ENCODE assay signal across 8 cellular contexts in the genomic region with DNA sequence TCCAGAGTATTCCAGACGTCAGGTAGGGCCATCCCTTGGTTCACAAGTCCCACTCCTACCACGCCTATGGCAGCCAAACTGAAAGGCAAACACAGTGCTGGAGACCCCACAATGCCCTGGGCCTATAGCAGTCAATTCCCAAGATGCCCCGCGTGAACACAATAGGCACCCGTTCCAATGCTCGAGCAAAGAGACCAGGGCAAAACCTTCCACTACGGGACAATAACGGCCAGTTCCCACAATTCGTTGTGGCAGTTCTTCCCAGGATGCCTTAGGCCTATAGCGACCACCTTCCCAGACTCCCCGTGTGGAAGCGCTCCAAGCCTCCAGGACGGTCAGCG. TPM values are rescaled to one million over a fixed set of nuclear protein-coding genes. Genes with fewer than 3 reads are reported as not detected.
DNase-seq lines count a peak whose midpoint lies in the region; ATAC-seq and TF ChIP-seq lines count a peak whose summit lies in the region.

No MANE protein-coding gene starts in this region.

- H3K9me3 Mint-ChIP-seq in T-helper 1 cell treated with Interleukin-12 subunit alpha and Interleukin-12 subunit beta and Interleukin-4 antibody, amounts not matched to agents 30 μg/mL and 1 μg/mL, for 36 hours, result no peaks in the 10 kb centered on the region

- peak overlapping the region; percentile 97 for H3K4me2 ChIP-seq in MM.1S (ENCODE audit: low read depth, low read length)
- H3K4me2 ChIP-seq in mesendoderm (ENCODE audit: low read length), result peak overlapping the region; percentile 28

- peak overlapping the region; percentile 77 for H3K56ac ChIP-seq in mesendoderm (ENCODE audit: low read length)

- peak overlapping the region; percentile 77 for H3K18ac ChIP-seq in mesendoderm (ENCODE audit: low read length)

- peak; percentile 19 for ATAC-seq in GM21825 (IDR thresholded peaks at IDR 0.05; ENCODE audit: unreplicated experiment)

- H3F3A ChIP-seq in MM.1S (ENCODE audit: insufficient read depth, low read length), result peaks cover 17% of the 10 kb centered on the region; the same call in 1 of the 2 replicates

- no peaks in the 10 kb centered on the region for H4K20me1 ChIP-seq in MM.1S (ENCODE audit: insufficient read depth, low read length)

- no peak overlapping the region for H2BK5ac ChIP-seq in mesendoderm (ENCODE audit: low read length)

- POLR2A ChIA-PET in GM10248 (lab: Yijun Ruan, JAX), result no interaction called here

- H3K4me1 Mint-ChIP-seq in T-helper 1 cell treated with Interleukin-12 subunit alpha and Interleukin-12 subunit beta and Interleukin-4 antibody, amounts not matched to agents 30 μg/mL and 1 μg/mL, for 36 hours (ENCODE audit: low read depth), result peaks cover 14% of the 10 kb centered on the region

- H2BK15ac ChIP-seq in mesendoderm (replicated peaks; ENCODE audit: low read depth), result no peak overlapping the region

- H3K4me3 ChIP-seq in MM.1S (ENCODE audit: low read length) (peak overlapping the region; percentile 85), mesendoderm (ENCODE audit: low read length) (peak overlapping the region; percentile 18)

- no peak overlapping the region for H2AK5ac ChIP-seq in mesendoderm (ENCODE audit: low read length)

- H3K27ac Mint-ChIP-seq in T-helper 1 cell treated with Interleukin-12 subunit alpha and Interleukin-12 subunit beta and Interleukin-4 antibody, amounts not matched to agents 30 μg/mL and 1 μg/mL, for 36 hours, result peak overlapping the region; percentile 90

- H3K27ac ChIP-seq in MM.1S (ENCODE audit: low read length) (peak overlapping the region; percentile 93), mesendoderm (ENCODE audit: low read depth, low read length) (peak overlapping the region; percentile 85), substantia nigra (ENCODE audit: low read depth, low read length, poor library complexity, severe bottlenecking) (peak overlapping the region; percentile 88)

- H2BK120ac ChIP-seq in mesendoderm (ENCODE audit: low read depth, low read length), result no peak overlapping the region

- WGBS in mesendoderm (ENCODE audit: extremely low coverage, insufficient coverage, low lambda C conversion rate), result no CpG with 5 or more reads among the region's 14 CpGs

- H3K79me2 ChIP-seq in MM.1S (ENCODE audit: low read length), result peaks cover 42% of the 10 kb centered on the region
- H3K79me2 ChIP-seq in mesendoderm (ENCODE audit: control insufficient read depth, insufficient read depth, low read length), result no peaks in the 10 kb centered on the region

- no peaks in the 10 kb centered on the region for H3K36me3 Mint-ChIP-seq in T-helper 1 cell treated with Interleukin-12 subunit alpha and Interleukin-12 subunit beta and Interleukin-4 antibody, amounts not matched to agents 30 μg/mL and 1 μg/mL, for 36 hours (ENCODE audit: low read depth)

- H3K23ac ChIP-seq in mesendoderm (ENCODE audit: low read length), result no peak overlapping the region

- no peak for TF ChIP-seq CTCF in GM10248 (IDR thresholded peaks at IDR 0.05; ENCODE audit: control extremely low read depth, extremely low read depth, low read depth, missing control alignments)
- TF ChIP-seq CTCF in MM.1S (IDR thresholded peaks at IDR 0.05; ENCODE audit: low read length), result no peak

- peaks cover 1% of the 10 kb centered on the region for H3K79me1 ChIP-seq in mesendoderm (ENCODE audit: low read length)

- peak overlapping the region; percentile 95 for H3K4me3 Mint-ChIP-seq in T-helper 1 cell treated with Interleukin-12 subunit alpha and Interleukin-12 subunit beta and Interleukin-4 antibody, amounts not matched to agents 30 μg/mL and 1 μg/mL, for 36 hours

- no peaks in the 10 kb centered on the region for H3K27me3 Mint-ChIP-seq in T-helper 1 cell treated with Interleukin-12 subunit alpha and Interleukin-12 subunit beta and Interleukin-4 antibody, amounts not matched to agents 30 μg/mL and 1 μg/mL, for 36 hours (ENCODE audit: low read depth)

- CTCF ChIA-PET in GM10248 (lab: Yijun Ruan, JAX), result interaction anchor here (0.7 to 2.1 kb wide), 2 partner anchors 34 to 64 kb away, joined by 3 to 4 read pairs; no protein-coding TSS in a partner anchor

- H3K4me1 ChIP-seq in MM.1S (ENCODE audit: low read length), result peaks cover 7% of the 10 kb centered on the region; the same call in 1 of the 2 replicates
- no peaks in the 10 kb centered on the region for H3K4me1 ChIP-seq in mesendoderm (ENCODE audit: control insufficient read depth, low read depth, low read length)

- no peak overlapping the region for H4K8ac ChIP-seq in mesendoderm (ENCODE audit: low read depth, low read length)

- H3K4ac ChIP-seq in mesendoderm (ENCODE audit: low read depth, low read length), result no peak overlapping the region

- H3K9ac ChIP-seq in MM.1S (ENCODE audit: low read length) (peak overlapping the region; percentile 95), mesendoderm (ENCODE audit: low read length) (peak overlapping the region; percentile 71)

- H3K36me3 ChIP-seq in MM.1S (replicated peaks; ENCODE audit: insufficient read depth, low read length), result no peaks in the 10 kb centered on the region
- no peaks in the 10 kb centered on the region for H3K36me3 ChIP-seq in mesendoderm (ENCODE audit: control insufficient read depth, insufficient read depth, low read length)

- no peaks in the 10 kb centered on the region for H3K9me3 ChIP-seq in MM.1S (replicated peaks; ENCODE audit: insufficient read depth, low read length)

- DNase-seq in GM10248 (ENCODE audit: extremely low spot score) (peak; percentile 74), MM.1S (peak; percentile 61), dermis blood vessel endothelial cell (peak; percentile 64), mesendoderm (no peak), substantia nigra (lab: John Stamatoyannopoulos, UW) (peak in 12 of 49 donors; percentile 52 to 75 (median 64)), activated gamma-delta T cell treated with Interleukin-2 at 50 U/mL for 16 hours (no peak)

- no peaks in the 10 kb centered on the region for H3K9me2 ChIP-seq in MM.1S (replicated peaks; ENCODE audit: insufficient read depth, low read length)

- peak overlapping the region; percentile 80 for H2AFZ ChIP-seq in MM.1S (ENCODE audit: low read length)

- no peak overlapping the region for H4K5ac ChIP-seq in mesendoderm (ENCODE audit: low read length)

- no peaks in the 10 kb centered on the region for H3K27me3 ChIP-seq in MM.1S (replicated peaks; ENCODE audit: insufficient read depth, low read length)
- H3K27me3 ChIP-seq in mesendoderm (ENCODE audit: insufficient read depth, low read length, poor library complexity), result no peaks in the 10 kb centered on the region

RNA-seq across cellular contexts. Expression of a gene that starts 0.5 kb away (rescaled TPM):
- total RNA-seq in dermis blood vessel endothelial cell, result 41.5 and 46.5 TPM in 2 replicates
- polyA plus RNA-seq in mesendoderm (2013, experiment 1 of 2), result 8.1 TPM
- 8.6 TPM for polyA plus RNA-seq in mesendoderm (2013, experiment 2 of 2)

RNA-seq across cellular contexts. Expression of a gene that starts 7.0 kb away (rescaled TPM):
- 0.05 and 0.17 TPM in 2 replicates for total RNA-seq in dermis blood vessel endothelial cell
- 0.08 TPM for polyA plus RNA-seq in mesendoderm (2013, experiment 1 of 2)
- 0.08 TPM for polyA plus RNA-seq in mesendoderm (2013, experiment 2 of 2)

RNA-seq across cellular contexts. Expression of a gene that starts 20.8 kb away (rescaled TPM):
- 8.7 and 11.9 TPM in 2 replicates for total RNA-seq in dermis blood vessel endothelial cell
- 9.1 TPM for polyA plus RNA-seq in mesendoderm (2013, experiment 1 of 2)
- 9.5 TPM for polyA plus RNA-seq in mesendoderm (2013, experiment 2 of 2)

RNA-seq across cellular contexts. Expression of a gene that starts 22.5 kb away (rescaled TPM):
- 10.8 and 12.6 TPM in 2 replicates for total RNA-seq in dermis blood vessel endothelial cell
- 19.7 TPM for polyA plus RNA-seq in mesendoderm (2013, experiment 1 of 2)
- polyA plus RNA-seq in mesendoderm (2013, experiment 2 of 2), result 20.0 TPM

RNA-seq across cellular contexts. Expression of a gene that starts 23.0 kb away (rescaled TPM):
- 27.2 and 34.6 TPM in 2 replicates for total RNA-seq in dermis blood vessel endothelial cell
- polyA plus RNA-seq in mesendoderm (2013, experiment 1 of 2), result 10.8 TPM
- 9.5 TPM for polyA plus RNA-seq in mesendoderm (2013, experiment 2 of 2)

Comparison
In these comparisons a context has a peak if more than half of its experiments do, and no peak if none do; other contexts are left out.
1. DNase-seq: peak in GM10248 (single experiment), MM.1S (single experiment) and dermis blood vessel endothelial cell (single experiment); none in mesendoderm (single experiment) and activated gamma-delta T cell treated with Interleukin-2 at 50 U/mL for 16 hours (single experiment).
2. Peak in every context shown above with its lines, with median percentiles within 50 percentile points of each other: H3K27ac ChIP-seq.